Comparison of ENCODE assay signal across 23 cellular contexts in genomic region chr19:39275578-39275977, GRCh38.
"Had no signal": no experiment of that assay in that cellular context is flagged by ENCODE, and none has a peak within 500 bp of the region (broad histone marks: within the 10 kb centered on the region; RNA-seq: fewer than 3 reads in every experiment).

No MANE protein-coding gene starts in this region.

- DNase-seq: IMR-90, Karpas-422, KG1, MG63, NCI-H1092, NCI-H1105 treated with DMSO at 0.1 percent for 48 hours, NCI-H1417 treated with DMSO at 0.1 percent for 48 hours, NCI-H146, NCI-H1694 treated with DMSO at 0.1 percent for 48 hours, NCI-H1930, NCI-H2081, NCI-H2171, NCI-H226, NCI-H446, NCI-H510A, NCI-H524 treated with DMSO at 0.1 percent for 48 hours, NCI-H69, NCI-H774, SHP77, SK-N-SH, SW 1271 had no signal

- H3K9me3 ChIP-seq: MG63, SK-N-SH had no signal

- H3K27ac ChIP-seq: RWPE1 had no signal

- H3K4me3 ChIP-seq: MG63 had no signal

- H3K36me3 ChIP-seq: MG63 had no signal

- ATAC-seq: HepG2 had no signal
